Comparison of ENCODE assay signal across 2 cellular contexts in the genomic region with DNA sequence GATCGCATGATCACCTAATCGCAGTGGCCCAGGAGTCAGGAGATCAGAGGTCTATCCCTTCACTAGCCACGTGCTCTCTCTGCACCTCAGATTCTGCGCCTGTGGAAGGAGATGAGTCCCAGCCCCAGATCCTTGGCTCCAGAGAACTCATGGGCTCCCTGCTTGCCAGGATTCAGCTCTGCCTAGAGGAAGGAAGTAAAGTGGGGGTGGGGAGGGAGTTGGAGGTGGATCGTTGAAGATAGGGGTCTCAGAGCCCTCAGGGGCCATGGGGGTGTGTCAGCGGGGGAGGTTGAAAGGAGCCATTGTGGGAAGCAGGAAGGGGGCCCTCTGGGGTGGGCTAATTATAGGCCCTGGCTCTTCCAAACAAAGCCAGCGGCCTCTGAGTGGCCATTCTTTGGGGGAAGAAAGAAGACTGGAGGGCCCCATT.
A peak's percentile ranks its signal among the peaks of the same experiment; 100 is the strongest.
TF ChIP-seq lines count a peak whose summit lies in the region.

No MANE protein-coding gene starts in this region.

TF ChIP-seq in A549, 52 proteins besides CTCF, POLR2A, EP300 and RAD21:
- no peak for TF ChIP-seq ZC3H11A (IDR thresholded peaks at IDR 0.05)

TF ChIP-seq in K562, 482 proteins besides CTCF, POLR2A, EP300 and RAD21:
- TF ChIP-seq FOXP1 (CRISPR knock-in tag; IDR thresholded peaks at IDR 0.05) (no peak), CREB1 (IDR thresholded peaks at IDR 0.05) (no peak), CREB1 (CRISPR knock-in tag; IDR thresholded peaks at IDR 0.05) (no peak), FOXJ3 (CRISPR knock-in tag; IDR thresholded peaks at IDR 0.05) (no peak), MTF1 (CRISPR knock-in tag; IDR thresholded peaks at IDR 0.05; ENCODE audit: borderline replicate concordance) (no peak), CBFA2T3 (IDR thresholded peaks at IDR 0.05) (peak; percentile 65), ZNF24 (IDR thresholded peaks at IDR 0.05) (no peak), L3MBTL2 (IDR thresholded peaks at IDR 0.05) (peak; percentile 45), IRF2 (CRISPR knock-in tag; IDR thresholded peaks at IDR 0.05) (no peak), TEAD4 (IDR thresholded peaks at IDR 0.05; ENCODE audit: low read length) (no peak), TEAD4 (CRISPR knock-in tag; IDR thresholded peaks at IDR 0.05; ENCODE audit: borderline replicate concordance) (no peak), TCF3 (CRISPR knock-in tag; IDR thresholded peaks at IDR 0.05) (peak; percentile 23), ZNF583 (CRISPR knock-in tag; IDR thresholded peaks at IDR 0.05) (0 out of 2 replicates have a peak, but pooled peaks have one; percentile 20), ARID1B (IDR thresholded peaks at IDR 0.05) (peak; percentile 40; the same call in 1 of the 2 replicates), TCF7L2 (IDR thresholded peaks at IDR 0.05; ENCODE audit: low read depth, low read length) (no peak), CBFA2T2 (conservative IDR thresholded peaks at IDR 0.05) (peak; percentile 40), STAG1 (CRISPR knock-in tag; IDR thresholded peaks at IDR 0.05; ENCODE audit: borderline replicate concordance) (no peak), IFI16 (CRISPR knock-in tag; IDR thresholded peaks at IDR 0.05) (no peak), ZFX (CRISPR knock-in tag; IDR thresholded peaks at IDR 0.05) (peak; percentile 45), GATAD2B (IDR thresholded peaks at IDR 0.05; ENCODE audit: borderline replicate concordance) (no peak)
- TF ChIP-seq, protein P1, sequence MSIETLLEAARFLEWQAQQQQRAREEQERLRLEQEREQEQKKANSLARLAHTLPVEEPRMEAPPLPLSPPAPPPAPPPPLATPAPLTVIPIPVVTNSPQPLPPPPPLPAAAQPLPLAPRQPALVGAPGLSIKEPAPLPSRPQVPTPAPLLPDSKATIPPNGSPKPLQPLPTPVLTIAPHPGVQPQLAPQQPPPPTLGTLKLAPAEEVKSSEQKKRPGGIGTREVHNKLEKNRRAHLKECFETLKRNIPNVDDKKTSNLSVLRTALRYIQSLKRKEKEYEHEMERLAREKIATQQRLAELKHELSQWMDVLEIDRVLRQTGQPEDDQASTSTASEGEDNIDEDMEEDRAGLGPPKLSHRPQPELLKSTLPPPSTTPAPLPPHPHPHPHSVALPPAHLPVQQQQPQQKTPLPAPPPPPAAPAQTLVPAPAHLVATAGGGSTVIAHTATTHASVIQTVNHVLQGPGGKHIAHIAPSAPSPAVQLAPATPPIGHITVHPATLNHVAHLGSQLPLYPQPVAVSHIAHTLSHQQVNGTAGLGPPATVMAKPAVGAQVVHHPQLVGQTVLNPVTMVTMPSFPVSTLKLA (conservative IDR thresholded peaks at IDR 0.05): 0 out of 4 replicates have a peak, but pooled peaks of 1 of the 2 experiments have one; percentile 33
- TF ChIP-seq, protein P2, sequence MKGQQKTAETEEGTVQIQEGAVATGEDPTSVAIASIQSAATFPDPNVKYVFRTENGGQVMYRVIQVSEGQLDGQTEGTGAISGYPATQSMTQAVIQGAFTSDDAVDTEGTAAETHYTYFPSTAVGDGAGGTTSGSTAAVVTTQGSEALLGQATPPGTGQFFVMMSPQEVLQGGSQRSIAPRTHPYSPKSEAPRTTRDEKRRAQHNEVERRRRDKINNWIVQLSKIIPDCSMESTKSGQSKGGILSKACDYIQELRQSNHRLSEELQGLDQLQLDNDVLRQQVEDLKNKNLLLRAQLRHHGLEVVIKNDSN (CRISPR knock-in tag; IDR thresholded peaks at IDR 0.05): peak; percentile 71; the same call in 1 of the 2 replicates
- TF ChIP-seq, protein P3, sequence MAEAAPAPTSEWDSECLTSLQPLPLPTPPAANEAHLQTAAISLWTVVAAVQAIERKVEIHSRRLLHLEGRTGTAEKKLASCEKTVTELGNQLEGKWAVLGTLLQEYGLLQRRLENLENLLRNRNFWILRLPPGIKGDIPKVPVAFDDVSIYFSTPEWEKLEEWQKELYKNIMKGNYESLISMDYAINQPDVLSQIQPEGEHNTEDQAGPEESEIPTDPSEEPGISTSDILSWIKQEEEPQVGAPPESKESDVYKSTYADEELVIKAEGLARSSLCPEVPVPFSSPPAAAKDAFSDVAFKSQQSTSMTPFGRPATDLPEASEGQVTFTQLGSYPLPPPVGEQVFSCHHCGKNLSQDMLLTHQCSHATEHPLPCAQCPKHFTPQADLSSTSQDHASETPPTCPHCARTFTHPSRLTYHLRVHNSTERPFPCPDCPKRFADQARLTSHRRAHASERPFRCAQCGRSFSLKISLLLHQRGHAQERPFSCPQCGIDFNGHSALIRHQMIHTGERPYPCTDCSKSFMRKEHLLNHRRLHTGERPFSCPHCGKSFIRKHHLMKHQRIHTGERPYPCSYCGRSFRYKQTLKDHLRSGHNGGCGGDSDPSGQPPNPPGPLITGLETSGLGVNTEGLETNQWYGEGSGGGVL (CRISPR knock-in tag; IDR thresholded peaks at IDR 0.05): no peak
- TF ChIP-seq, protein P4, sequence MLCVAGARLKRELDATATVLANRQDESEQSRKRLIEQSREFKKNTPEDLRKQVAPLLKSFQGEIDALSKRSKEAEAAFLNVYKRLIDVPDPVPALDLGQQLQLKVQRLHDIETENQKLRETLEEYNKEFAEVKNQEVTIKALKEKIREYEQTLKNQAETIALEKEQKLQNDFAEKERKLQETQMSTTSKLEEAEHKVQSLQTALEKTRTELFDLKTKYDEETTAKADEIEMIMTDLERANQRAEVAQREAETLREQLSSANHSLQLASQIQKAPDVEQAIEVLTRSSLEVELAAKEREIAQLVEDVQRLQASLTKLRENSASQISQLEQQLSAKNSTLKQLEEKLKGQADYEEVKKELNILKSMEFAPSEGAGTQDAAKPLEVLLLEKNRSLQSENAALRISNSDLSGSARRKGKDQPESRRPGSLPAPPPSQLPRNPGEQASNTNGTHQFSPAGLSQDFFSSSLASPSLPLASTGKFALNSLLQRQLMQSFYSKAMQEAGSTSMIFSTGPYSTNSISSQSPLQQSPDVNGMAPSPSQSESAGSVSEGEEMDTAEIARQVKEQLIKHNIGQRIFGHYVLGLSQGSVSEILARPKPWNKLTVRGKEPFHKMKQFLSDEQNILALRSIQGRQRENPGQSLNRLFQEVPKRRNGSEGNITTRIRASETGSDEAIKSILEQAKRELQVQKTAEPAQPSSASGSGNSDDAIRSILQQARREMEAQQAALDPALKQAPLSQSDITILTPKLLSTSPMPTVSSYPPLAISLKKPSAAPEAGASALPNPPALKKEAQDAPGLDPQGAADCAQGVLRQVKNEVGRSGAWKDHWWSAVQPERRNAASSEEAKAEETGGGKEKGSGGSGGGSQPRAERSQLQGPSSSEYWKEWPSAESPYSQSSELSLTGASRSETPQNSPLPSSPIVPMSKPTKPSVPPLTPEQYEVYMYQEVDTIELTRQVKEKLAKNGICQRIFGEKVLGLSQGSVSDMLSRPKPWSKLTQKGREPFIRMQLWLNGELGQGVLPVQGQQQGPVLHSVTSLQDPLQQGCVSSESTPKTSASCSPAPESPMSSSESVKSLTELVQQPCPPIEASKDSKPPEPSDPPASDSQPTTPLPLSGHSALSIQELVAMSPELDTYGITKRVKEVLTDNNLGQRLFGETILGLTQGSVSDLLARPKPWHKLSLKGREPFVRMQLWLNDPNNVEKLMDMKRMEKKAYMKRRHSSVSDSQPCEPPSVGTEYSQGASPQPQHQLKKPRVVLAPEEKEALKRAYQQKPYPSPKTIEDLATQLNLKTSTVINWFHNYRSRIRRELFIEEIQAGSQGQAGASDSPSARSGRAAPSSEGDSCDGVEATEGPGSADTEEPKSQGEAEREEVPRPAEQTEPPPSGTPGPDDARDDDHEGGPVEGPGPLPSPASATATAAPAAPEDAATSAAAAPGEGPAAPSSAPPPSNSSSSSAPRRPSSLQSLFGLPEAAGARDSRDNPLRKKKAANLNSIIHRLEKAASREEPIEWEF (CRISPR knock-in tag; IDR thresholded peaks at IDR 0.05): no peak
- TF ChIP-seq, protein P5, sequence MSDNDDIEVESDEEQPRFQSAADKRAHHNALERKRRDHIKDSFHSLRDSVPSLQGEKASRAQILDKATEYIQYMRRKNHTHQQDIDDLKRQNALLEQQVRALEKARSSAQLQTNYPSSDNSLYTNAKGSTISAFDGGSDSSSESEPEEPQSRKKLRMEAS (CRISPR knock-in tag; IDR thresholded peaks at IDR 0.05): peak; percentile 83
- TF ChIP-seq, protein P6, sequence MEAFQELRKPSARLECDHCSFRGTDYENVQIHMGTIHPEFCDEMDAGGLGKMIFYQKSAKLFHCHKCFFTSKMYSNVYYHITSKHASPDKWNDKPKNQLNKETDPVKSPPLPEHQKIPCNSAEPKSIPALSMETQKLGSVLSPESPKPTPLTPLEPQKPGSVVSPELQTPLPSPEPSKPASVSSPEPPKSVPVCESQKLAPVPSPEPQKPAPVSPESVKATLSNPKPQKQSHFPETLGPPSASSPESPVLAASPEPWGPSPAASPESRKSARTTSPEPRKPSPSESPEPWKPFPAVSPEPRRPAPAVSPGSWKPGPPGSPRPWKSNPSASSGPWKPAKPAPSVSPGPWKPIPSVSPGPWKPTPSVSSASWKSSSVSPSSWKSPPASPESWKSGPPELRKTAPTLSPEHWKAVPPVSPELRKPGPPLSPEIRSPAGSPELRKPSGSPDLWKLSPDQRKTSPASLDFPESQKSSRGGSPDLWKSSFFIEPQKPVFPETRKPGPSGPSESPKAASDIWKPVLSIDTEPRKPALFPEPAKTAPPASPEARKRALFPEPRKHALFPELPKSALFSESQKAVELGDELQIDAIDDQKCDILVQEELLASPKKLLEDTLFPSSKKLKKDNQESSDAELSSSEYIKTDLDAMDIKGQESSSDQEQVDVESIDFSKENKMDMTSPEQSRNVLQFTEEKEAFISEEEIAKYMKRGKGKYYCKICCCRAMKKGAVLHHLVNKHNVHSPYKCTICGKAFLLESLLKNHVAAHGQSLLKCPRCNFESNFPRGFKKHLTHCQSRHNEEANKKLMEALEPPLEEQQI (IDR thresholded peaks at IDR 0.05): no peak
- TF ChIP-seq, protein P7, sequence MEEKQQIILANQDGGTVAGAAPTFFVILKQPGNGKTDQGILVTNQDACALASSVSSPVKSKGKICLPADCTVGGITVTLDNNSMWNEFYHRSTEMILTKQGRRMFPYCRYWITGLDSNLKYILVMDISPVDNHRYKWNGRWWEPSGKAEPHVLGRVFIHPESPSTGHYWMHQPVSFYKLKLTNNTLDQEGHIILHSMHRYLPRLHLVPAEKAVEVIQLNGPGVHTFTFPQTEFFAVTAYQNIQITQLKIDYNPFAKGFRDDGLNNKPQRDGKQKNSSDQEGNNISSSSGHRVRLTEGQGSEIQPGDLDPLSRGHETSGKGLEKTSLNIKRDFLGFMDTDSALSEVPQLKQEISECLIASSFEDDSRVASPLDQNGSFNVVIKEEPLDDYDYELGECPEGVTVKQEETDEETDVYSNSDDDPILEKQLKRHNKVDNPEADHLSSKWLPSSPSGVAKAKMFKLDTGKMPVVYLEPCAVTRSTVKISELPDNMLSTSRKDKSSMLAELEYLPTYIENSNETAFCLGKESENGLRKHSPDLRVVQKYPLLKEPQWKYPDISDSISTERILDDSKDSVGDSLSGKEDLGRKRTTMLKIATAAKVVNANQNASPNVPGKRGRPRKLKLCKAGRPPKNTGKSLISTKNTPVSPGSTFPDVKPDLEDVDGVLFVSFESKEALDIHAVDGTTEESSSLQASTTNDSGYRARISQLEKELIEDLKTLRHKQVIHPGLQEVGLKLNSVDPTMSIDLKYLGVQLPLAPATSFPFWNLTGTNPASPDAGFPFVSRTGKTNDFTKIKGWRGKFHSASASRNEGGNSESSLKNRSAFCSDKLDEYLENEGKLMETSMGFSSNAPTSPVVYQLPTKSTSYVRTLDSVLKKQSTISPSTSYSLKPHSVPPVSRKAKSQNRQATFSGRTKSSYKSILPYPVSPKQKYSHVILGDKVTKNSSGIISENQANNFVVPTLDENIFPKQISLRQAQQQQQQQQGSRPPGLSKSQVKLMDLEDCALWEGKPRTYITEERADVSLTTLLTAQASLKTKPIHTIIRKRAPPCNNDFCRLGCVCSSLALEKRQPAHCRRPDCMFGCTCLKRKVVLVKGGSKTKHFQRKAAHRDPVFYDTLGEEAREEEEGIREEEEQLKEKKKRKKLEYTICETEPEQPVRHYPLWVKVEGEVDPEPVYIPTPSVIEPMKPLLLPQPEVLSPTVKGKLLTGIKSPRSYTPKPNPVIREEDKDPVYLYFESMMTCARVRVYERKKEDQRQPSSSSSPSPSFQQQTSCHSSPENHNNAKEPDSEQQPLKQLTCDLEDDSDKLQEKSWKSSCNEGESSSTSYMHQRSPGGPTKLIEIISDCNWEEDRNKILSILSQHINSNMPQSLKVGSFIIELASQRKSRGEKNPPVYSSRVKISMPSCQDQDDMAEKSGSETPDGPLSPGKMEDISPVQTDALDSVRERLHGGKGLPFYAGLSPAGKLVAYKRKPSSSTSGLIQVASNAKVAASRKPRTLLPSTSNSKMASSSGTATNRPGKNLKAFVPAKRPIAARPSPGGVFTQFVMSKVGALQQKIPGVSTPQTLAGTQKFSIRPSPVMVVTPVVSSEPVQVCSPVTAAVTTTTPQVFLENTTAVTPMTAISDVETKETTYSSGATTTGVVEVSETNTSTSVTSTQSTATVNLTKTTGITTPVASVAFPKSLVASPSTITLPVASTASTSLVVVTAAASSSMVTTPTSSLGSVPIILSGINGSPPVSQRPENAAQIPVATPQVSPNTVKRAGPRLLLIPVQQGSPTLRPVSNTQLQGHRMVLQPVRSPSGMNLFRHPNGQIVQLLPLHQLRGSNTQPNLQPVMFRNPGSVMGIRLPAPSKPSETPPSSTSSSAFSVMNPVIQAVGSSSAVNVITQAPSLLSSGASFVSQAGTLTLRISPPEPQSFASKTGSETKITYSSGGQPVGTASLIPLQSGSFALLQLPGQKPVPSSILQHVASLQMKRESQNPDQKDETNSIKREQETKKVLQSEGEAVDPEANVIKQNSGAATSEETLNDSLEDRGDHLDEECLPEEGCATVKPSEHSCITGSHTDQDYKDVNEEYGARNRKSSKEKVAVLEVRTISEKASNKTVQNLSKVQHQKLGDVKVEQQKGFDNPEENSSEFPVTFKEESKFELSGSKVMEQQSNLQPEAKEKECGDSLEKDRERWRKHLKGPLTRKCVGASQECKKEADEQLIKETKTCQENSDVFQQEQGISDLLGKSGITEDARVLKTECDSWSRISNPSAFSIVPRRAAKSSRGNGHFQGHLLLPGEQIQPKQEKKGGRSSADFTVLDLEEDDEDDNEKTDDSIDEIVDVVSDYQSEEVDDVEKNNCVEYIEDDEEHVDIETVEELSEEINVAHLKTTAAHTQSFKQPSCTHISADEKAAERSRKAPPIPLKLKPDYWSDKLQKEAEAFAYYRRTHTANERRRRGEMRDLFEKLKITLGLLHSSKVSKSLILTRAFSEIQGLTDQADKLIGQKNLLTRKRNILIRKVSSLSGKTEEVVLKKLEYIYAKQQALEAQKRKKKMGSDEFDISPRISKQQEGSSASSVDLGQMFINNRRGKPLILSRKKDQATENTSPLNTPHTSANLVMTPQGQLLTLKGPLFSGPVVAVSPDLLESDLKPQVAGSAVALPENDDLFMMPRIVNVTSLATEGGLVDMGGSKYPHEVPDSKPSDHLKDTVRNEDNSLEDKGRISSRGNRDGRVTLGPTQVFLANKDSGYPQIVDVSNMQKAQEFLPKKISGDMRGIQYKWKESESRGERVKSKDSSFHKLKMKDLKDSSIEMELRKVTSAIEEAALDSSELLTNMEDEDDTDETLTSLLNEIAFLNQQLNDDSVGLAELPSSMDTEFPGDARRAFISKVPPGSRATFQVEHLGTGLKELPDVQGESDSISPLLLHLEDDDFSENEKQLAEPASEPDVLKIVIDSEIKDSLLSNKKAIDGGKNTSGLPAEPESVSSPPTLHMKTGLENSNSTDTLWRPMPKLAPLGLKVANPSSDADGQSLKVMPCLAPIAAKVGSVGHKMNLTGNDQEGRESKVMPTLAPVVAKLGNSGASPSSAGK (IDR thresholded peaks at IDR 0.05): no peak
